12 cellular contexts compared by ENCODE assay signal in the genomic region with DNA sequence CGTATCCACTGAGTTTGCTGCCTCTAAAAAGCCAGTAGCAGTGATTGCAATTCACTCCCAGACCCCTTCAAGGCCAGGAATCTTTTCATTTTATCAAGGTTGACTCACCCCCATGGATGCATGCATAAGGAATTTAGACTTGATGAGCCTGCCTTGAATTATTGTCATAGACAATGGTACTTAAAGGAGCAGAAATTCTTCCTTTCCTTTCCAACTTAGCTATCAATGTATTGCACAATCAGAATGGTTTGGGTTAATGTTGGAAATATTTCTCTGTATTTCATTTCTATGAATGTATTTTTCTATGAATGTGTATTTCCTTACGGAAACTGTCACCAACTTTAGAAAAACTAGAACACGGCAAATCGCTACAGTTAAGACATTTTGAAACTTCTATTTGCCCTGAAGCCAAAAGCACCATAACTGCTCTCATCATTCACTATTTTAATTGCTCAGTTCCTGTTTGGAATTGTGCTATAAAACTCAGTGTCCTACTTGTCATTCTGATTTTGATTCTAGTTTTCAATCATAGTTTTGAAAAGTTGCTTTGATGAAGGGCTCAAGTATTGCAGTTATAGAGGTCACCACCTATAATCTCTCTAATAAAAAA.
DNase-seq lines count a peak whose midpoint lies in the region; TF ChIP-seq lines count a peak whose summit lies in the region.
"Had no signal": no experiment of that assay in that cellular context is flagged by ENCODE, and none has a peak within 500 bp of the region (broad histone marks: within the 10 kb centered on the region; RNA-seq: fewer than 3 reads in every experiment).

No MANE protein-coding gene starts in this region.

- H3K36me3 ChIP-seq in SK-N-SH (replicated peaks in 1 of 2; ENCODE audit: control insufficient read depth in 1 of 2, insufficient read depth in 2 of 2, low read length in 1 of 2), result no peaks in the 10 kb centered on the region

- POLR2A ChIA-PET in SK-N-SH (lab: Yijun Ruan, JAX), result no interaction called here

- CTCF ChIA-PET in SK-N-SH (lab: Yijun Ruan, JAX), result no interaction called here

- TF ChIP-seq CTCF in SK-N-SH (IDR thresholded peaks at IDR 0.05) (no peak), fibroblast of mammary gland (conservative IDR thresholded peaks at IDR 0.05; ENCODE audit: control insufficient read depth, insufficient read depth, low read depth, low read length) (peak; percentile 22)

- H3K27ac ChIP-seq in SK-N-SH (ENCODE audit: low read depth in 2 of 2, low read length in 1 of 2), result peak overlapping the region; percentile 55 to 90; a peak in 3 of 4 replicates
- H3K27ac ChIP-seq: skin epidermis had no signal

- H3K9me2 ChIP-seq in SK-N-SH, result no peaks in the 10 kb centered on the region

- no peaks in the 10 kb centered on the region for H3K9me3 ChIP-seq in SK-N-SH

- peaks cover 0 to 17% of the 10 kb centered on the region in 2 experiments; a peak in 3 of 4 replicates for H3K4me1 ChIP-seq in SK-N-SH (ENCODE audit: control insufficient read depth in 1 of 2, insufficient read depth in 2 of 2, low read depth in 1 of 2, low read length in 1 of 2)

- H3K79me2 ChIP-seq in SK-N-SH (ENCODE audit: insufficient read depth), result no peaks in the 10 kb centered on the region

- no peak for TF ChIP-seq RAD21 in SK-N-SH (IDR thresholded peaks at IDR 0.05; ENCODE audit: low read length)

- TF ChIP-seq EP300 in SK-N-SH (IDR thresholded peaks at IDR 0.05; ENCODE audit: borderline replicate concordance in 1 of 2, low read depth in 1 of 2, low read length in 1 of 2), result peak in 1 of 2 experiments; percentile 96; a peak in 2 of 4 replicates

- no peak overlapping the region; a peak in 1 of 4 replicates for H3K4me3 ChIP-seq in SK-N-SH (ENCODE audit: low read depth in 2 of 2, low read length in 1 of 2)
- no peak overlapping the region for H3K4me3 ChIP-seq in fibroblast of mammary gland (ENCODE audit: control insufficient read depth, low read depth, low read length)
- H3K4me3 ChIP-seq in skeletal muscle cell (ENCODE audit: low read depth, low read length), result no peak overlapping the region
- H3K4me3 ChIP-seq: skin epidermis had no signal

- H3K9ac ChIP-seq in SK-N-SH, result peak overlapping the region; percentile 48; the same call in 1 of the 2 replicates

- H3K27me3 ChIP-seq in SK-N-SH (ENCODE audit: insufficient read depth), result no peaks in the 10 kb centered on the region

- intact Hi-C loops in head of caudate nucleus (cut with DNase I), result no loop called here

- peaks cover 13% of the 10 kb centered on the region for H3F3A ChIP-seq in SK-N-SH (replicated peaks; ENCODE audit: insufficient read depth)

- peak; percentile 69 for DNase-seq in GM03348 (ENCODE audit: low spot score)
- DNase-seq in SK-N-SH, result no peak
- DNase-seq in fibroblast of mammary gland (ENCODE audit: low read depth), result peak; percentile 93
- peak; percentile 71 for DNase-seq in skeletal muscle cell (ENCODE audit: low read depth)
- no peak for DNase-seq in NCI-H1694 (lab: John Stamatoyannopoulos, UW)
- no peak for DNase-seq in HuH-7.5 (ENCODE audit: low spot score)
- no peak for DNase-seq in ACHN
- DNase-seq in head of caudate nucleus, result no peak
- DNase-seq: left colon, NCI-H345, nephron progenitor cell had no signal

- in situ Hi-C loops in ACHN (cut with HindIII; ENCODE audit: low pct_ligation_motif_present, low pct_unique_long_range_greater_than_20kb, low sequenced_read_pairs), result no loop called here

- no peaks in the 10 kb centered on the region for H4K20me1 ChIP-seq in SK-N-SH (ENCODE audit: insufficient read depth)

- peak overlapping the region; percentile 22 for H3K4me2 ChIP-seq in SK-N-SH

- H2AFZ ChIP-seq in SK-N-SH (ENCODE audit: low read depth), result peak overlapping the region; percentile 39; the same call in 1 of the 2 replicates

- WGBS in SK-N-SH (ENCODE audit: low lambda C conversion rate), result 20% methylated on average over 4 of the region's 4 CpGs

TF ChIP-seq in SK-N-SH, 30 proteins besides CTCF, POLR2A, EP300 and RAD21 (continues in another document):
- TF ChIP-seq NFIC (IDR thresholded peaks at IDR 0.05; ENCODE audit: borderline replicate concordance) (peak; percentile 75), RXRA (IDR thresholded peaks at IDR 0.05; ENCODE audit: borderline replicate concordance, low read depth) (peak; percentile 22; the same call in 1 of the 2 replicates), TEAD4 (IDR thresholded peaks at IDR 0.05; ENCODE audit: borderline replicate concordance, insufficient read depth) (peak; percentile 90; the same call in 1 of the 2 replicates), JUND (IDR thresholded peaks at IDR 0.05) (peak; percentile 96), GABPA (IDR thresholded peaks at IDR 0.05; ENCODE audit: low read depth) (no peak; the same call in 1 of the 2 replicates), TCF12 (IDR thresholded peaks at IDR 0.05) (peak; percentile 95), RFX5 (IDR thresholded peaks at IDR 0.05; ENCODE audit: low read length) (no peak), SMC3 (IDR thresholded peaks at IDR 0.05; ENCODE audit: low read depth, low read length) (no peak), POLR2AphosphoS5 (IDR thresholded peaks at IDR 0.05; ENCODE audit: low read depth, low read length) (peak; percentile 61; the same call in 1 of the 2 replicates), FOXM1 (IDR thresholded peaks at IDR 0.05; ENCODE audit: low read depth) (peak; percentile 86), MXI1 (IDR thresholded peaks at IDR 0.05; ENCODE audit: low read depth, low read length) (no peak), MEF2A (IDR thresholded peaks at IDR 0.05; ENCODE audit: borderline replicate concordance, low read depth) (peak; percentile 64; the same call in 1 of the 2 replicates)
- TF ChIP-seq, protein P1, sequence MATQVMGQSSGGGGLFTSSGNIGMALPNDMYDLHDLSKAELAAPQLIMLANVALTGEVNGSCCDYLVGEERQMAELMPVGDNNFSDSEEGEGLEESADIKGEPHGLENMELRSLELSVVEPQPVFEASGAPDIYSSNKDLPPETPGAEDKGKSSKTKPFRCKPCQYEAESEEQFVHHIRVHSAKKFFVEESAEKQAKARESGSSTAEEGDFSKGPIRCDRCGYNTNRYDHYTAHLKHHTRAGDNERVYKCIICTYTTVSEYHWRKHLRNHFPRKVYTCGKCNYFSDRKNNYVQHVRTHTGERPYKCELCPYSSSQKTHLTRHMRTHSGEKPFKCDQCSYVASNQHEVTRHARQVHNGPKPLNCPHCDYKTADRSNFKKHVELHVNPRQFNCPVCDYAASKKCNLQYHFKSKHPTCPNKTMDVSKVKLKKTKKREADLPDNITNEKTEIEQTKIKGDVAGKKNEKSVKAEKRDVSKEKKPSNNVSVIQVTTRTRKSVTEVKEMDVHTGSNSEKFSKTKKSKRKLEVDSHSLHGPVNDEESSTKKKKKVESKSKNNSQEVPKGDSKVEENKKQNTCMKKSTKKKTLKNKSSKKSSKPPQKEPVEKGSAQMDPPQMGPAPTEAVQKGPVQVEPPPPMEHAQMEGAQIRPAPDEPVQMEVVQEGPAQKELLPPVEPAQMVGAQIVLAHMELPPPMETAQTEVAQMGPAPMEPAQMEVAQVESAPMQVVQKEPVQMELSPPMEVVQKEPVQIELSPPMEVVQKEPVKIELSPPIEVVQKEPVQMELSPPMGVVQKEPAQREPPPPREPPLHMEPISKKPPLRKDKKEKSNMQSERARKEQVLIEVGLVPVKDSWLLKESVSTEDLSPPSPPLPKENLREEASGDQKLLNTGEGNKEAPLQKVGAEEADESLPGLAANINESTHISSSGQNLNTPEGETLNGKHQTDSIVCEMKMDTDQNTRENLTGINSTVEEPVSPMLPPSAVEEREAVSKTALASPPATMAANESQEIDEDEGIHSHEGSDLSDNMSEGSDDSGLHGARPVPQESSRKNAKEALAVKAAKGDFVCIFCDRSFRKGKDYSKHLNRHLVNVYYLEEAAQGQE (IDR thresholded peaks at IDR 0.05; ENCODE audit: low read depth, low read length), result no peak
- TF ChIP-seq, protein P2, sequence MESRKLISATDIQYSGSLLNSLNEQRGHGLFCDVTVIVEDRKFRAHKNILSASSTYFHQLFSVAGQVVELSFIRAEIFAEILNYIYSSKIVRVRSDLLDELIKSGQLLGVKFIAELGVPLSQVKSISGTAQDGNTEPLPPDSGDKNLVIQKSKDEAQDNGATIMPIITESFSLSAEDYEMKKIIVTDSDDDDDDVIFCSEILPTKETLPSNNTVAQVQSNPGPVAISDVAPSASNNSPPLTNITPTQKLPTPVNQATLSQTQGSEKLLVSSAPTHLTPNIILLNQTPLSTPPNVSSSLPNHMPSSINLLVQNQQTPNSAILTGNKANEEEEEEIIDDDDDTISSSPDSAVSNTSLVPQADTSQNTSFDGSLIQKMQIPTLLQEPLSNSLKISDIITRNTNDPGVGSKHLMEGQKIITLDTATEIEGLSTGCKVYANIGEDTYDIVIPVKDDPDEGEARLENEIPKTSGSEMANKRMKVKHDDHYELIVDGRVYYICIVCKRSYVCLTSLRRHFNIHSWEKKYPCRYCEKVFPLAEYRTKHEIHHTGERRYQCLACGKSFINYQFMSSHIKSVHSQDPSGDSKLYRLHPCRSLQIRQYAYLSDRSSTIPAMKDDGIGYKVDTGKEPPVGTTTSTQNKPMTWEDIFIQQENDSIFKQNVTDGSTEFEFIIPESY (IDR thresholded peaks at IDR 0.05; ENCODE audit: borderline replicate concordance, low read depth), result no peak
- TF ChIP-seq, protein P3, sequence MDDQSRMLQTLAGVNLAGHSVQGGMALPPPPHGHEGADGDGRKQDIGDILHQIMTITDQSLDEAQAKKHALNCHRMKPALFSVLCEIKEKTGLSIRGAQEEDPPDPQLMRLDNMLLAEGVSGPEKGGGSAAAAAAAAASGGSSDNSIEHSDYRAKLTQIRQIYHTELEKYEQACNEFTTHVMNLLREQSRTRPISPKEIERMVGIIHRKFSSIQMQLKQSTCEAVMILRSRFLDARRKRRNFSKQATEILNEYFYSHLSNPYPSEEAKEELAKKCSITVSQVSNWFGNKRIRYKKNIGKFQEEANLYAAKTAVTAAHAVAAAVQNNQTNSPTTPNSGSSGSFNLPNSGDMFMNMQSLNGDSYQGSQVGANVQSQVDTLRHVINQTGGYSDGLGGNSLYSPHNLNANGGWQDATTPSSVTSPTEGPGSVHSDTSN (IDR thresholded peaks at IDR 0.05), result peak; percentile 92
- TF ChIP-seq, protein P4, sequence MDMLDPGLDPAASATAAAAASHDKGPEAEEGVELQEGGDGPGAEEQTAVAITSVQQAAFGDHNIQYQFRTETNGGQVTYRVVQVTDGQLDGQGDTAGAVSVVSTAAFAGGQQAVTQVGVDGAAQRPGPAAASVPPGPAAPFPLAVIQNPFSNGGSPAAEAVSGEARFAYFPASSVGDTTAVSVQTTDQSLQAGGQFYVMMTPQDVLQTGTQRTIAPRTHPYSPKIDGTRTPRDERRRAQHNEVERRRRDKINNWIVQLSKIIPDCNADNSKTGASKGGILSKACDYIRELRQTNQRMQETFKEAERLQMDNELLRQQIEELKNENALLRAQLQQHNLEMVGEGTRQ (IDR thresholded peaks at IDR 0.05; ENCODE audit: borderline replicate concordance, low read depth, low read length), result no peak
- TF ChIP-seq, protein P5, sequence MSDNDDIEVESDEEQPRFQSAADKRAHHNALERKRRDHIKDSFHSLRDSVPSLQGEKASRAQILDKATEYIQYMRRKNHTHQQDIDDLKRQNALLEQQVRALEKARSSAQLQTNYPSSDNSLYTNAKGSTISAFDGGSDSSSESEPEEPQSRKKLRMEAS (IDR thresholded peaks at IDR 0.05; ENCODE audit: low read depth), result peak; percentile 76

Comparison
In these comparisons a context has a peak if more than half of its experiments do, and no peak if none do; other contexts are left out.
1. DNase-seq: peak in GM03348 (single experiment), fibroblast of mammary gland (single experiment) and skeletal muscle cell (single experiment); none in SK-N-SH (single experiment), NCI-H1694 (single experiment), HuH-7.5 (single experiment), ACHN (single experiment) and head of caudate nucleus (0 of 42).